11 cellular contexts compared by ENCODE assay signal in genomic region chr12:54081581-54082401, GRCh38. TPM values are rescaled to one million over a fixed set of nuclear protein-coding genes. Genes with fewer than 3 reads are reported as not detected.
DNase-seq lines count a peak whose midpoint lies in the region; TF ChIP-seq lines count a peak whose summit lies in the region.
"Not testable (repeated sequence)": the region's sequence is repeated elsewhere in the genome, so short reads cannot be mapped to it uniquely, and the experiment has no call there.
"Had no signal": no experiment of that assay in that cellular context is flagged by ENCODE, and none has a peak within 500 bp of the region (broad histone marks: within the 10 kb centered on the region; RNA-seq: fewer than 3 reads in every experiment).

No MANE protein-coding gene starts in this region.

- H3K4me2 ChIP-seq in Loucy (ENCODE audit: low read depth, low read length, poor library complexity, severe bottlenecking), result peak overlapping the region; percentile 80

- not testable (repeated sequence) for H3K79me2 ChIP-seq in Loucy (ENCODE audit: insufficient read depth, low read length)

- not testable (repeated sequence) for H3K36me3 Mint-ChIP-seq in CD4-positive, alpha-beta memory T cell; activated naive CD4-positive, alpha-beta T cell treated with anti-CD3 and anti-CD28 coated beads, Interleukin-2, amount 10 ng/mL, durations not matched to agents 7 days and 5 days; stimulated activated naive CD8-positive, alpha-beta T cell treated with anti-CD3 and anti-CD28 coated beads, Interleukin-15, Interleukin-2, amounts not matched to agents 100 ng/mL and 50 ng/mL, for 24 hours (ENCODE audit: low read depth)

- not testable (repeated sequence) for H3K9me2 ChIP-seq in Loucy (replicated peaks; ENCODE audit: low read depth, low read length)

- DNase-seq in CD4-positive, alpha-beta memory T cell, result peak in 4 of 5 donors; percentile 16 to 30 (median 21)
- DNase-seq in activated CD4-positive, alpha-beta T cell treated with anti-CD3 and anti-CD28 coated beads, Interleukin-2, amount 50 U/mL, for 48 hours, result peak; percentile 17 to 28
- DNase-seq in activated naive CD4-positive, alpha-beta T cell treated with anti-CD3 and anti-CD28 coated beads, Interleukin-2, amount 10 ng/mL, durations not matched to agents 7 days and 5 days, result peak; percentile 51
- DNase-seq in ecto neural progenitor cell (ENCODE audit: low spot score), result peak; percentile 69
- DNase-seq in kidney tubule cell (ENCODE audit: low spot score), result peak; percentile 53
- peak in 4 of 5 donors; percentile 39 to 63 (median 54) for DNase-seq in ovary

- TF ChIP-seq EP300 in ovary (IDR thresholded peaks at IDR 0.05), result not testable (repeated sequence)

- 9 to 22% (median 12%) methylated on average over 35 of the region's 35 CpGs for WGBS in ovary, 3 donors

- peak overlapping the region; percentile 69 for H3K9ac ChIP-seq in Loucy (ENCODE audit: low read depth, low read length, poor library complexity, severe bottlenecking)

- not testable (repeated sequence) for H3K36me3 ChIP-seq in CD4-positive, alpha-beta memory T cell (ENCODE audit: insufficient read depth, low read length); Loucy (ENCODE audit: insufficient read depth, low read length); ovary

- peaks cover 14 to 40% (median 23%) of the 10 kb centered on the region in 4 donors for H3K4me1 Mint-ChIP-seq in CD4-positive, alpha-beta memory T cell
- peaks cover 31% of the 10 kb centered on the region for H3K4me1 Mint-ChIP-seq in activated naive CD4-positive, alpha-beta T cell treated with anti-CD3 and anti-CD28 coated beads, Interleukin-2, amount 10 ng/mL, durations not matched to agents 7 days and 5 days
- H3K4me1 Mint-ChIP-seq in stimulated activated naive CD8-positive, alpha-beta T cell treated with anti-CD3 and anti-CD28 coated beads, Interleukin-15, Interleukin-2, amounts not matched to agents 100 ng/mL and 50 ng/mL, for 24 hours (ENCODE audit: low read depth), result peaks cover 27% of the 10 kb centered on the region

- peak overlapping the region; percentile 58 for H2AFZ ChIP-seq in Loucy (ENCODE audit: low read length)

- H3K4me3 ChIP-seq in CD4-positive, alpha-beta memory T cell (ENCODE audit: low read length in 2 of 2), result not testable (repeated sequence)
- H3K4me3 ChIP-seq in Loucy (ENCODE audit: low read length, poor library complexity, severe bottlenecking), result peak overlapping the region; percentile 78
- peak overlapping the region; percentile 30 for H3K4me3 ChIP-seq in ovary

- TF ChIP-seq POLR2A in ovary (IDR thresholded peaks at IDR 0.05), result not testable (repeated sequence)

- not testable (repeated sequence) for TF ChIP-seq CTCF in Loucy (conservative IDR thresholded peaks at IDR 0.05; ENCODE audit: low read length); ovary (IDR thresholded peaks at IDR 0.05)

- H3K27me3 ChIP-seq in CD4-positive, alpha-beta memory T cell (ENCODE audit: insufficient read depth, low read length); Loucy (ENCODE audit: insufficient read depth, low read length, poor library complexity, severe bottlenecking); ovary: not testable (repeated sequence)

- not testable (repeated sequence) for H3F3A ChIP-seq in Loucy (ENCODE audit: low read depth)

- POLR2A ChIA-PET in CD4-positive, alpha-beta memory T cell (lab: Charles Lee; ENCODE audit: partially characterized antibody), result not testable (repeated sequence)

- H3K4me1 ChIP-seq in CD4-positive, alpha-beta memory T cell (ENCODE audit: insufficient read depth, low read length), result peaks cover 10% of the 10 kb centered on the region
- H3K4me1 ChIP-seq in Loucy (ENCODE audit: insufficient read depth, low read length, poor library complexity, severe bottlenecking), result peaks cover 14% of the 10 kb centered on the region
- not testable (repeated sequence) for H3K4me1 ChIP-seq in ovary (ENCODE audit: insufficient read depth)

- peak overlapping the region; percentile 75 to 90 (median 83) for H3K4me3 Mint-ChIP-seq in CD4-positive, alpha-beta memory T cell
- H3K4me3 Mint-ChIP-seq in activated naive CD4-positive, alpha-beta T cell treated with anti-CD3 and anti-CD28 coated beads, Interleukin-2, amount 10 ng/mL, durations not matched to agents 7 days and 5 days, result peak overlapping the region; percentile 86
- H3K4me3 Mint-ChIP-seq in stimulated activated naive CD8-positive, alpha-beta T cell treated with anti-CD3 and anti-CD28 coated beads, Interleukin-15, Interleukin-2, amounts not matched to agents 100 ng/mL and 50 ng/mL, for 24 hours, result peak overlapping the region; percentile 83

- CTCF ChIA-PET in CD4-positive, alpha-beta memory T cell (lab: Charles Lee; ENCODE audit: partially characterized antibody); activated naive CD4-positive, alpha-beta T cell treated with anti-CD3 and anti-CD28 coated beads, Interleukin-2, amount 10 ng/mL, durations not matched to agents 7 days and 5 days (lab: Charles Lee): not testable (repeated sequence)

- not testable (repeated sequence) for H4K20me1 ChIP-seq in Loucy (ENCODE audit: insufficient read depth, low read length, poor library complexity, severe bottlenecking)

- peaks cover 3 to 16% of the 10 kb centered on the region in 2 donors for H3K27me3 Mint-ChIP-seq in CD4-positive, alpha-beta memory T cell
- peaks cover 56% of the 10 kb centered on the region for H3K27me3 Mint-ChIP-seq in activated naive CD4-positive, alpha-beta T cell treated with anti-CD3 and anti-CD28 coated beads, Interleukin-2, amount 10 ng/mL, durations not matched to agents 7 days and 5 days
- not testable (repeated sequence) for H3K27me3 Mint-ChIP-seq in stimulated activated naive CD8-positive, alpha-beta T cell treated with anti-CD3 and anti-CD28 coated beads, Interleukin-15, Interleukin-2, amounts not matched to agents 100 ng/mL and 50 ng/mL, for 24 hours

- H3K9me3 ChIP-seq in CD4-positive, alpha-beta memory T cell (ENCODE audit: control insufficient read depth in 1 of 2, low read length in 2 of 2); Loucy (ENCODE audit: insufficient read depth, low read depth, low read length); ovary: not testable (repeated sequence)

- peak overlapping the region; percentile 55 to 91 (median 88) for H3K27ac Mint-ChIP-seq in CD4-positive, alpha-beta memory T cell
- H3K27ac Mint-ChIP-seq in activated naive CD4-positive, alpha-beta T cell treated with anti-CD3 and anti-CD28 coated beads, Interleukin-2, amount 10 ng/mL, durations not matched to agents 7 days and 5 days, result peak overlapping the region; percentile 85
- peak overlapping the region; percentile 90 for H3K27ac Mint-ChIP-seq in stimulated activated naive CD8-positive, alpha-beta T cell treated with anti-CD3 and anti-CD28 coated beads, Interleukin-15, Interleukin-2, amounts not matched to agents 100 ng/mL and 50 ng/mL, for 24 hours

- not testable (repeated sequence) for H3K9me3 Mint-ChIP-seq in CD4-positive, alpha-beta memory T cell; activated naive CD4-positive, alpha-beta T cell treated with anti-CD3 and anti-CD28 coated beads, Interleukin-2, amount 10 ng/mL, durations not matched to agents 7 days and 5 days; stimulated activated naive CD8-positive, alpha-beta T cell treated with anti-CD3 and anti-CD28 coated beads, Interleukin-15, Interleukin-2, amounts not matched to agents 100 ng/mL and 50 ng/mL, for 24 hours

- peak overlapping the region; percentile 21 for H3K27ac ChIP-seq in CD4-positive, alpha-beta memory T cell (ENCODE audit: low read depth, low read length)
- peak overlapping the region; percentile 50 to 96 for H3K27ac ChIP-seq in ovary

- intact Hi-C loops in CD4-positive, alpha-beta memory T cell (cut with micrococcal nuclease); ovary (cut with DNase I): not testable (repeated sequence)

RNA-seq across cellular contexts. Expression of gene HOXC4, which starts 28.2 kb away (rescaled TPM):
- total RNA-seq in CD4-positive, alpha-beta memory T cell, result not detected
- not detected for polyA plus RNA-seq in CD4-positive, alpha-beta memory T cell
- total RNA-seq in ovary, result 10 to 100 TPM in 5 of 7 donors, 1 to 10 TPM in 2; 3.3 to 21.8 (median 13.1) TPM
- polyA plus RNA-seq in ovary, result 10 to 100 TPM in 1 of 2 donors, 1 to 10 TPM in 1; 7.9 to 10.9 TPM
- total RNA-seq: chondrocyte had no signal
- polyA plus RNA-seq: AG04450 had no signal

RNA-seq across cellular contexts. Expression of gene HOXC5, which starts 48.9 kb away (rescaled TPM):
- total RNA-seq in CD4-positive, alpha-beta memory T cell, result not detected
- not detected for polyA plus RNA-seq in CD4-positive, alpha-beta memory T cell
- total RNA-seq in ovary, result 10 to 100 TPM in 1 of 7 donors, 1 to 10 TPM in 6; 1.8 to 11.0 (median 3.6) TPM
- polyA plus RNA-seq in ovary, result 1 to 10 TPM; 2.1 to 2.2 TPM
- total RNA-seq: chondrocyte, SJCRH30 had no signal
- polyA plus RNA-seq: AG04450 had no signal

RNA-seq across cellular contexts. Expression of gene HOXC6, which starts 53.6 kb away (rescaled TPM):
- not detected for total RNA-seq in CD4-positive, alpha-beta memory T cell
- not detected for polyA plus RNA-seq in CD4-positive, alpha-beta memory T cell
- total RNA-seq in ovary, result 10 to 100 TPM in 5 of 7 donors, 1 to 10 TPM in 2; 3.9 to 56.1 (median 21.4) TPM
- polyA plus RNA-seq in ovary, result 10 to 100 TPM; 23.3 to 37.8 TPM
- total RNA-seq: chondrocyte had no signal

Comparison
In these comparisons a context has a peak if more than half of its experiments do, and no peak if none do; other contexts are left out.
1. RNA of gene HOXC4, which starts 28.2 kb away (total RNA-seq): 3.3 to 21.8 TPM in ovary; not detected in CD4-positive, alpha-beta memory T cell; every median in the first group is over 4 times any median in the second.
2. RNA of gene HOXC6, which starts 53.6 kb away (total RNA-seq): 3.9 to 56.1 TPM in ovary; not detected in CD4-positive, alpha-beta memory T cell; every median in the first group is over 4 times any median in the second.
3. Peak in every context shown above with its lines, with median percentiles within 50 percentile points of each other: DNase-seq, H3K27ac Mint-ChIP-seq and H3K4me3 Mint-ChIP-seq.